ENCODE assay signal across 11 cellular contexts in genomic region chr6:125787791-125788190, GRCh38. TPM values are rescaled to one million over a fixed set of nuclear protein-coding genes. Genes with fewer than 3 reads are reported as not detected.
DNase-seq lines count a peak whose midpoint lies in the region; ATAC-seq and TF ChIP-seq lines count a peak whose summit lies in the region.
"Had no signal": no experiment of that assay in that cellular context is flagged by ENCODE, and none has a peak within 500 bp of the region (broad histone marks: within the 10 kb centered on the region; RNA-seq: fewer than 3 reads in every experiment).

No MANE protein-coding gene starts in this region.

- TF ChIP-seq CTCF in heart left ventricle (IDR thresholded peaks at IDR 0.05), result peak in 11 of 12 donors; percentile 27 to 52 (median 41)
- TF ChIP-seq CTCF in type B pancreatic cell (conservative IDR thresholded peaks at IDR 0.05), result peak; percentile 20

- no peaks in the 10 kb centered on the region for H3K9me3 ChIP-seq in heart left ventricle
- H3K9me3 ChIP-seq: right atrium auricular region had no signal

- H3K27ac Mint-ChIP-seq in type B pancreatic cell, result peak overlapping the region; percentile 20
- H3K27ac Mint-ChIP-seq: stimulated activated memory B cell treated with anti-CD40 and anti-IgM and Interleukin-4, amounts not matched to agents 10 μg/mL and 1 μg/mL and 100 μg/mL, for 72 hours had no signal

- peaks cover 0 to 27% (median 17%) of the 10 kb centered on the region in 12 donors for H3K4me1 ChIP-seq in heart left ventricle

- TF ChIP-seq POLR2A in heart left ventricle (IDR thresholded peaks at IDR 0.05), result no peak
- TF ChIP-seq POLR2A in erythroblast (IDR thresholded peaks at IDR 0.05; ENCODE audit: low read length), result no peak

- H3K27me3 ChIP-seq in heart left ventricle, result no peaks in the 10 kb centered on the region
- H3K27me3 ChIP-seq: right atrium auricular region had no signal

- H3K4me3 ChIP-seq in heart left ventricle, result no peak overlapping the region
- H3K4me3 ChIP-seq: right atrium auricular region had no signal

- ATAC-seq in heart left ventricle (no peak), Right ventricle myocardium inferior (no peak), GM19035 (IDR thresholded peaks at IDR 0.05; ENCODE audit: unreplicated experiment) (no peak)
- ATAC-seq: stimulated activated memory B cell treated with anti-CD40 and anti-IgM and Interleukin-4, amounts not matched to agents 10 μg/mL and 1 μg/mL and 100 μg/mL, for 72 hours had no signal

- H3K4me1 Mint-ChIP-seq in type B pancreatic cell (ENCODE audit: unreplicated experiment), result peaks cover 13% of the 10 kb centered on the region

- H3K4me3 Mint-ChIP-seq in type B pancreatic cell, result no peak overlapping the region
- H3K4me3 Mint-ChIP-seq: stimulated activated memory B cell treated with anti-CD40 and anti-IgM and Interleukin-4, amounts not matched to agents 10 μg/mL and 1 μg/mL and 100 μg/mL, for 72 hours had no signal

- no peaks in the 10 kb centered on the region for H3K36me3 Mint-ChIP-seq in type B pancreatic cell
- H3K36me3 Mint-ChIP-seq: stimulated activated memory B cell treated with anti-CD40 and anti-IgM and Interleukin-4, amounts not matched to agents 10 μg/mL and 1 μg/mL and 100 μg/mL, for 72 hours had no signal

- no peak overlapping the region for H3K27ac ChIP-seq in heart left ventricle
- H3K27ac ChIP-seq: right atrium auricular region had no signal

- no peaks in the 10 kb centered on the region for H3K9me3 Mint-ChIP-seq in type B pancreatic cell
- H3K9me3 Mint-ChIP-seq: stimulated activated memory B cell treated with anti-CD40 and anti-IgM and Interleukin-4, amounts not matched to agents 10 μg/mL and 1 μg/mL and 100 μg/mL, for 72 hours had no signal

- no peaks in the 10 kb centered on the region for H3K27me3 Mint-ChIP-seq in type B pancreatic cell
- H3K27me3 Mint-ChIP-seq: stimulated activated memory B cell treated with anti-CD40 and anti-IgM and Interleukin-4, amounts not matched to agents 10 μg/mL and 1 μg/mL and 100 μg/mL, for 72 hours had no signal

- whole genome bisulfite sequencing in heart left ventricle, 4 donors, result 34 to 42% (median 37%) methylated on average over 2 of the region's 2 CpGs

- H3K36me3 ChIP-seq in heart left ventricle, result no peaks in the 10 kb centered on the region
- H3K36me3 ChIP-seq: right atrium auricular region had no signal

- intact Hi-C loops in heart left ventricle (cut with DNase I), result loop anchor here in 4 of 10 donors (2.0 to 5.0 kb wide), 3 partner anchors 169 to 185 kb away; partner anchors contain the start of gene HINT3 (in 4 of the 4)
- intact Hi-C loops in Right ventricle myocardium inferior (cut with DNase I), result no loop called here

- no peak for DNase-seq in heart left ventricle
- DNase-seq in Right ventricle myocardium inferior (ENCODE audit: missing footprints), result no peak
- DNase-seq in NCI-H82 (lab: John Stamatoyannopoulos, UW), result peak; percentile 84
- peak; percentile 30 to 41 for DNase-seq in erythroblast (lab: John Stamatoyannopoulos, UW)
- no peak for DNase-seq in type B pancreatic cell (ENCODE audit: extremely low spot score, unreplicated experiment)
- no peak for DNase-seq in SK-N-DZ (ENCODE audit: low spot score)
- DNase-seq in DMS79 (lab: John Stamatoyannopoulos, UW), result no peak
- DNase-seq: DND-41 had no signal

RNA-seq across cellular contexts. Expression of gene NCOA7, which starts 3.0 kb away (rescaled TPM):
- total RNA-seq in heart left ventricle (10 to 100 TPM in 3 of 9 donors, 1 to 10 TPM in 6; 6.4 to 23.1 (median 9.9) TPM), Right ventricle myocardium inferior (12.5 TPM), type B pancreatic cell (ENCODE audit: low replicate concordance) (29.9 and 54.0 TPM in 2 replicates)
- 1 to 10 TPM; 3.8 to 6.4 TPM for polyA plus RNA-seq in heart left ventricle
- 19.8 and 21.4 TPM in 2 replicates for polyA plus RNA-seq in SK-N-DZ (2014; cell fraction: cytosol; rRNA removed)
- polyA plus RNA-seq in SK-N-DZ (2014; cell fraction: nucleus; rRNA removed), result 8.5 and 12.2 TPM in 2 replicates

RNA-seq across cellular contexts. Expression of gene HEY2, which starts 38.4 kb away (rescaled TPM):
- total RNA-seq in heart left ventricle, result 10 to 100 TPM; 29.2 to 50.9 (median 40.6) TPM
- polyA plus RNA-seq in heart left ventricle, result 10 to 100 TPM; 19.9 to 21.4 TPM
- 57.5 TPM for total RNA-seq in Right ventricle myocardium inferior
- total RNA-seq in type B pancreatic cell (ENCODE audit: low replicate concordance), result 10.0 and 11.3 TPM in 2 replicates
- 0.07 TPM in 1 of 2 replicates, not detected in the other for polyA plus RNA-seq in SK-N-DZ (2014; cell fraction: cytosol; rRNA removed)
- not detected in 2 replicates for polyA plus RNA-seq in SK-N-DZ (2014; cell fraction: nucleus; rRNA removed)

Comparison
In these comparisons a context has a peak if more than half of its experiments do, and no peak if none do; other contexts are left out.
1. DNase-seq: peak in NCI-H82 (single experiment) and erythroblast (2 of 2); none in heart left ventricle (0 of 5), Right ventricle myocardium inferior (single experiment), type B pancreatic cell (single experiment), SK-N-DZ (single experiment) and DMS79 (single experiment).